Comparison of ENCODE assay signal across 1 cellular context in genomic region chr9:93022066-93022465, GRCh38.
TF ChIP-seq lines count a peak whose summit lies in the region.

No MANE protein-coding gene starts in this region.

TF ChIP-seq in IMR-90, 13 proteins besides CTCF, POLR2A, EP300 and RAD21 (continued from another document):
- TF ChIP-seq ELK1 (IDR thresholded peaks at IDR 0.05; ENCODE audit: borderline replicate concordance, low read depth, low read length) (no peak), MAZ (IDR thresholded peaks at IDR 0.05; ENCODE audit: borderline replicate concordance, low read depth, low read length) (no peak)
